30 cellular contexts compared by ENCODE assay signal in genomic region chr4:74055498-74055897, GRCh38. TPM values are rescaled to one million over a fixed set of nuclear protein-coding genes. Genes with fewer than 3 reads are reported as not detected.
"Had no signal": no experiment of that assay in that cellular context is flagged by ENCODE, and none has a peak within 500 bp of the region (broad histone marks: within the 10 kb centered on the region; RNA-seq: fewer than 3 reads in every experiment).

No MANE protein-coding gene starts in this region.

- H3K27ac Mint-ChIP-seq: activated CD8-positive, alpha-beta T cell treated with anti-CD3 and anti-CD28 coated beads, Interleukin-2, amount 10 ng/mL, durations not matched to agents 7 days and 5 days; activated naive CD4-positive, alpha-beta T cell treated with anti-CD3 and anti-CD28 coated beads, Interleukin-2, amount 50 U/mL, for 72 hours; activated T-helper 1 cell treated with anti-CD3 and anti-CD28 coated beads, Interleukin-12 subunit alpha, Interleukin-12 subunit beta, Interleukin-2, Interleukin-4 antibody, amounts not matched to agents 30 ng/mL and 10 ng/mL and 1 ng/mL, durations not matched to agents 14 hours and 24 hours and 36 hours; immature natural killer cell; naive thymus-derived CD4-positive, alpha-beta T cell; stimulated activated naive B cell treated with anti-CD40 and anti-IgM and Interleukin-4, amounts not matched to agents 10 μg/mL and 1 μg/mL and 100 μg/mL, for 72 hours had no signal

- H3K4me3 ChIP-seq: hepatocyte, left lung, lung, transverse colon, uterus had no signal

- H3K4me1 Mint-ChIP-seq: immature natural killer cell; naive thymus-derived CD4-positive, alpha-beta T cell; neural crest cell; stimulated activated naive B cell treated with anti-CD40 and anti-IgM and Interleukin-4, amounts not matched to agents 10 μg/mL and 1 μg/mL and 100 μg/mL, for 72 hours had no signal

- H3K4me2 ChIP-seq: hepatocyte had no signal

- H3K9me3 Mint-ChIP-seq: activated T-helper 1 cell treated with anti-CD3 and anti-CD28 coated beads, Interleukin-12 subunit alpha, Interleukin-12 subunit beta, Interleukin-2, Interleukin-4 antibody, amounts not matched to agents 30 ng/mL and 10 ng/mL and 1 ng/mL, durations not matched to agents 14 hours and 24 hours and 36 hours; neural crest cell had no signal

- H3K9me3 ChIP-seq: left lung, transverse colon, uterus had no signal

- H3K27ac ChIP-seq: hepatocyte, transverse colon, uterus, WERI-Rb-1 had no signal

- H3K4me1 ChIP-seq: uterus had no signal

- H3K36me3 ChIP-seq: brain microvascular endothelial cell, left lung, transverse colon, uterus, WERI-Rb-1 had no signal

- DNase-seq: activated CD4-positive, alpha-beta T cell treated with anti-CD3 and anti-CD28 coated beads, Interleukin-2, amount 50 U/mL, for 1 hour; activated CD4-positive, CD25-positive, alpha-beta regulatory T cell treated with anti-CD3 and anti-CD28 coated beads, Interleukin-2, amount 50 U/mL, for 72 hours; activated CD8-positive, alpha-beta T cell treated with anti-CD3 and anti-CD28 coated beads, Interleukin-2, amount 10 ng/mL, durations not matched to agents 7 days and 5 days; activated gamma-delta T cell; aorta; brain microvascular endothelial cell; central memory CD4-positive, alpha-beta T cell; dermis blood vessel endothelial cell; effector CD8-positive, alpha-beta T cell; glutamatergic neuron; immature natural killer cell; kidney glomerular epithelial cell; left lung; naive thymus-derived CD4-positive, alpha-beta T cell; occipital lobe; small intestine; stimulated activated CD4-positive, alpha-beta T cell treated with anti-CD3 and anti-CD28 coated beads, Interleukin-15, amount 100 ng/mL, for 24 hours; stimulated activated CD8-positive, alpha-beta memory T cell treated with anti-CD3 and anti-CD28 coated beads, Interleukin-4, amount 100 ng/mL, for 48 hours; stimulated activated naive B cell treated with anti-CD40 and anti-IgM and Interleukin-4, amounts not matched to agents 10 μg/mL and 1 μg/mL and 100 μg/mL, for 72 hours; transverse colon; uterus; WERI-Rb-1 had no signal

- H3K36me3 Mint-ChIP-seq: activated naive CD4-positive, alpha-beta T cell treated with anti-CD3 and anti-CD28 coated beads, Interleukin-2, amount 50 U/mL, for 72 hours; immature natural killer cell; naive thymus-derived CD4-positive, alpha-beta T cell; stimulated activated naive B cell treated with anti-CD40 and anti-IgM and Interleukin-4, amounts not matched to agents 10 μg/mL and 1 μg/mL and 100 μg/mL, for 72 hours had no signal

- H3K27me3 ChIP-seq: brain microvascular endothelial cell, hepatocyte, left lung, transverse colon, uterus had no signal

- H2AFZ ChIP-seq: hepatocyte had no signal

- H3K4me3 Mint-ChIP-seq: activated CD8-positive, alpha-beta T cell treated with anti-CD3 and anti-CD28 coated beads, Interleukin-2, amount 10 ng/mL, durations not matched to agents 7 days and 5 days; activated T-helper 1 cell treated with anti-CD3 and anti-CD28 coated beads, Interleukin-12 subunit alpha, Interleukin-12 subunit beta, Interleukin-2, Interleukin-4 antibody, amounts not matched to agents 30 ng/mL and 10 ng/mL and 1 ng/mL, durations not matched to agents 14 hours and 24 hours and 36 hours; immature natural killer cell; naive thymus-derived CD4-positive, alpha-beta T cell; neural crest cell; stimulated activated naive B cell treated with anti-CD40 and anti-IgM and Interleukin-4, amounts not matched to agents 10 μg/mL and 1 μg/mL and 100 μg/mL, for 72 hours had no signal

- H3K79me2 ChIP-seq: hepatocyte had no signal

- ATAC-seq: activated CD8-positive, alpha-beta T cell treated with anti-CD3 and anti-CD28 coated beads, Interleukin-2, amount 10 ng/mL, durations not matched to agents 7 days and 5 days; activated naive CD4-positive, alpha-beta T cell treated with anti-CD3 and anti-CD28 coated beads, Interleukin-2, amount 50 U/mL, for 72 hours; naive thymus-derived CD4-positive, alpha-beta T cell; sciatic nerve; stimulated activated naive B cell treated with anti-CD40 and anti-IgM and Interleukin-4, amounts not matched to agents 10 μg/mL and 1 μg/mL and 100 μg/mL, for 72 hours had no signal

RNA-seq across cellular contexts. Expression of gene CXCL3, which starts 17.0 kb away (rescaled TPM):
- total RNA-seq: activated CD8-positive, alpha-beta T cell treated with anti-CD3 and anti-CD28 coated beads, Interleukin-2, amount 10 ng/mL, durations not matched to agents 7 days and 5 days; activated naive CD4-positive, alpha-beta T cell treated with anti-CD3 and anti-CD28 coated beads, Interleukin-2, amount 50 U/mL, for 72 hours; temporal lobe had no signal

RNA-seq across cellular contexts. Expression of gene CXCL2, which starts 43.5 kb away (rescaled TPM):
- total RNA-seq: activated CD8-positive, alpha-beta T cell treated with anti-CD3 and anti-CD28 coated beads, Interleukin-2, amount 10 ng/mL, durations not matched to agents 7 days and 5 days; activated naive CD4-positive, alpha-beta T cell treated with anti-CD3 and anti-CD28 coated beads, Interleukin-2, amount 50 U/mL, for 72 hours; activated T-helper 1 cell treated with anti-CD3 and anti-CD28 coated beads, Interleukin-12 subunit alpha, Interleukin-12 subunit beta, Interleukin-2, Interleukin-4 antibody, amounts not matched to agents 30 ng/mL and 10 ng/mL and 1 ng/mL, durations not matched to agents 14 hours and 24 hours and 36 hours had no signal

RNA-seq across cellular contexts. Expression of gene CXCL5, which starts 57.0 kb away (rescaled TPM):
- total RNA-seq: activated CD8-positive, alpha-beta T cell treated with anti-CD3 and anti-CD28 coated beads, Interleukin-2, amount 10 ng/mL, durations not matched to agents 7 days and 5 days; activated naive CD4-positive, alpha-beta T cell treated with anti-CD3 and anti-CD28 coated beads, Interleukin-2, amount 50 U/mL, for 72 hours; activated T-helper 1 cell treated with anti-CD3 and anti-CD28 coated beads, Interleukin-12 subunit alpha, Interleukin-12 subunit beta, Interleukin-2, Interleukin-4 antibody, amounts not matched to agents 30 ng/mL and 10 ng/mL and 1 ng/mL, durations not matched to agents 14 hours and 24 hours and 36 hours; frontal cortex; uterus had no signal
